7 cellular contexts compared by ENCODE assay signal in genomic region chr6:52994031-52994788, GRCh38. TPM values are rescaled to one million over a fixed set of nuclear protein-coding genes. Genes with fewer than 3 reads are reported as not detected.
DNase-seq lines count a peak whose midpoint lies in the region; ATAC-seq and TF ChIP-seq lines count a peak whose summit lies in the region.

No MANE protein-coding gene starts in this region.

- H3K9ac ChIP-seq in fibroblast of lung (ENCODE audit: insufficient read depth, low read length): peak overlapping the region; percentile 84

- no peaks in the 10 kb centered on the region for H3K36me3 Mint-ChIP-seq in T-helper 17 cell (ENCODE audit: low read depth)
- H3K36me3 Mint-ChIP-seq in natural killer cell: no peaks in the 10 kb centered on the region

- intact Hi-C loops in natural killer cell (cut with micrococcal nuclease): loop anchor here (10.0 kb wide), 1 partner anchor 351 kb away; the partner anchor contains the start of gene ELOVL5

- no peaks in the 10 kb centered on the region for H4K20me1 ChIP-seq in fibroblast of lung (ENCODE audit: control insufficient read depth, extremely low read depth, insufficient read depth, low read length)

- H3K27ac Mint-ChIP-seq in T-helper 17 cell (peak overlapping the region; percentile 98), natural killer cell (peak overlapping the region; percentile 95 to 99)

- ATAC-seq in T-helper 17 cell: no peak
- ATAC-seq in natural killer cell: no peak
- no peak for ATAC-seq in GM18498 (IDR thresholded peaks at IDR 0.05; ENCODE audit: unreplicated experiment)
- no peak for ATAC-seq in HG03280 (IDR thresholded peaks at IDR 0.05; ENCODE audit: unreplicated experiment)

- H3K4me1 Mint-ChIP-seq in T-helper 17 cell (peaks cover 27% of the 10 kb centered on the region), natural killer cell (peaks cover 32% of the 10 kb centered on the region in 2 donors)

- H3K27me3 ChIP-seq in HL-60 (ENCODE audit: insufficient read depth, poor library complexity, severe bottlenecking) (no peaks in the 10 kb centered on the region), fibroblast of lung (ENCODE audit: control insufficient read depth, insufficient read depth, low read length) (no peaks in the 10 kb centered on the region)

- H3K9me3 Mint-ChIP-seq in natural killer cell: no peaks in the 10 kb centered on the region

- TF ChIP-seq CTCF in HL-60 (IDR thresholded peaks at IDR 0.05; ENCODE audit: insufficient read depth, low read length) (no peak), fibroblast of lung (conservative IDR thresholded peaks at IDR 0.05 in 1 of 2, IDR thresholded peaks at IDR 0.05 in 1 of 2; ENCODE audit: low read depth in 1 of 2, low read length in 2 of 2) (no peak), natural killer cell (IDR thresholded peaks at IDR 0.05) (no peak)

- peaks cover 7% of the 10 kb centered on the region for H3K79me2 ChIP-seq in fibroblast of lung (ENCODE audit: control insufficient read depth, insufficient read depth, low read length)

- H3K4me3 ChIP-seq in HL-60 (replicated peaks; ENCODE audit: insufficient read depth, low read length) (peak overlapping the region; percentile 75), fibroblast of lung (replicated peaks in 1 of 4; ENCODE audit: control extremely low read depth in 1 of 4, insufficient read depth in 1 of 4, low read depth in 3 of 4, low read length in 4 of 4) (peak overlapping the region; percentile 68 to 92 (median 80))

- peak overlapping the region; percentile 94 for H3K4me3 Mint-ChIP-seq in T-helper 17 cell
- peak overlapping the region; percentile 92 for H3K4me3 Mint-ChIP-seq in natural killer cell

- H3K4me1 ChIP-seq in fibroblast of lung (ENCODE audit: control insufficient read depth, extremely low read depth, insufficient read depth, low read length): peaks cover 3% of the 10 kb centered on the region

- H3K9me3 ChIP-seq in T-helper 17 cell (ENCODE audit: control insufficient read depth, low read length, poor library complexity, severe bottlenecking) (no peaks in the 10 kb centered on the region), fibroblast of lung (ENCODE audit: control insufficient read depth, insufficient read depth, low read depth, low read length) (no peaks in the 10 kb centered on the region)

- DNase-seq in GM03348 (ENCODE audit: low spot score) (peak; percentile 45), HL-60 (ENCODE audit: low read depth in 1 of 2, low spot score in 1 of 2) (no peak), T-helper 17 cell (no peak), fibroblast of lung (ENCODE audit: low read depth in 2 of 2) (peak; percentile 56 to 57), natural killer cell (no peak)

- H3K4me2 ChIP-seq in fibroblast of lung (ENCODE audit: extremely low read depth, insufficient read depth, low read length): peak overlapping the region; percentile 97

- H3K27ac ChIP-seq in HL-60 (replicated peaks): no peak overlapping the region; the same call in 1 of the 2 replicates
- H3K27ac ChIP-seq in fibroblast of lung (ENCODE audit: insufficient read depth, low read length): peak overlapping the region; percentile 99

- H3K36me3 ChIP-seq in fibroblast of lung (ENCODE audit: control insufficient read depth, insufficient read depth, low read length): no peaks in the 10 kb centered on the region

- H3K27me3 Mint-ChIP-seq in T-helper 17 cell: peaks cover 11% of the 10 kb centered on the region
- H3K27me3 Mint-ChIP-seq in natural killer cell (ENCODE audit: low read depth in 2 of 2): peaks cover 0 to 12% of the 10 kb centered on the region in 2 donors

- peak overlapping the region; percentile 73 for H2AFZ ChIP-seq in fibroblast of lung (ENCODE audit: low read length)

RNA-seq across cellular contexts. Expression of gene GSTA4, which starts 0.9 kb away (rescaled TPM):
- total RNA-seq in T-helper 17 cell (under 1 TPM; 0.60 to 0.87 TPM), fibroblast of lung (44.9 and 54.0 TPM in 2 replicates), natural killer cell (1 to 10 TPM in 2 of 3 donors, under 1 TPM in 1; 0.55 to 2.5 (median 1.8) TPM)
- 47.2 and 51.9 TPM in 2 replicates for polyA plus RNA-seq in fibroblast of lung
- polyA plus RNA-seq in fibroblast of lung (2012): 26.5 and 29.3 TPM in 2 replicates
- 2.2 and 4.1 TPM in 2 replicates for polyA minus RNA-seq in fibroblast of lung (ENCODE audit: low replicate concordance)

Comparison
In these comparisons a context has a peak if more than half of its experiments do, and no peak if none do; other contexts are left out.
1. DNase-seq: peak in GM03348 (single experiment) and fibroblast of lung (2 of 2); none in HL-60 (0 of 2), T-helper 17 cell (0 of 3) and natural killer cell (single experiment).
2. RNA of gene GSTA4, which starts 0.9 kb away (total RNA-seq): 44.9 to 54.0 TPM in fibroblast of lung; 0.55 to 2.5 TPM in natural killer cell and 0.60 to 0.87 TPM in T-helper 17 cell; every median in the first group is over 10 times any median in the second.